In genomic region chr11:8018742-8019631, GRCh38 we compare ENCODE assay signal across 8 cellular contexts. TPM values are rescaled to one million over a fixed set of nuclear protein-coding genes. Genes with fewer than 3 reads are reported as not detected.
DNase-seq lines count a peak whose midpoint lies in the region; ATAC-seq lines count a peak whose summit lies in the region.

No MANE protein-coding gene starts in this region.

- peaks cover 14% of the 10 kb centered on the region for H3K4me1 Mint-ChIP-seq in activated CD4-positive, alpha-beta memory T cell treated with anti-CD3 and anti-CD28 coated beads, Interleukin-2, amount 10 ng/mL, durations not matched to agents 7 days and 5 days

- CTCF ChIA-PET in activated CD4-positive, alpha-beta memory T cell treated with anti-CD3 and anti-CD28 coated beads, Interleukin-2, amount 10 ng/mL, durations not matched to agents 7 days and 5 days (lab: Charles Lee): interaction anchor here (1.2 to 1.8 kb wide), 5 partner anchors 9 to 32 kb away, joined by 3 to 7 read pairs (median 4); partner anchors contain the start of gene EIF3F

- POLR2A ChIA-PET in activated CD4-positive, alpha-beta memory T cell treated with anti-CD3 and anti-CD28 coated beads, Interleukin-2, amount 10 ng/mL, durations not matched to agents 7 days and 5 days (lab: Charles Lee): interaction anchor here (2.4 kb wide), 1 partner anchor 32 kb away, joined by 6 read pairs; the partner anchor contains the start of gene EIF3F

- H3K4me3 Mint-ChIP-seq in activated CD4-positive, alpha-beta memory T cell treated with anti-CD3 and anti-CD28 coated beads, Interleukin-2, amount 10 ng/mL, durations not matched to agents 7 days and 5 days: peak overlapping the region; percentile 65

- H3K27me3 Mint-ChIP-seq in activated CD4-positive, alpha-beta memory T cell treated with anti-CD3 and anti-CD28 coated beads, Interleukin-2, amount 10 ng/mL, durations not matched to agents 7 days and 5 days: peaks cover 49% of the 10 kb centered on the region

- ATAC-seq in left lobe of liver (peak; percentile 61), HG02571 (IDR thresholded peaks at IDR 0.05; ENCODE audit: unreplicated experiment) (no peak), GM21825 (IDR thresholded peaks at IDR 0.05; ENCODE audit: unreplicated experiment) (no peak)

- no peak overlapping the region for H3K27ac Mint-ChIP-seq in activated CD4-positive, alpha-beta memory T cell treated with anti-CD3 and anti-CD28 coated beads, Interleukin-2, amount 10 ng/mL, durations not matched to agents 7 days and 5 days

- DNase-seq in ELF-1 (ENCODE audit: low read depth, low spot score): peak; percentile 84
- DNase-seq in NCI-H1092 treated with DMSO at 0.1 percent for 48 hours (lab: John Stamatoyannopoulos, UW): peak; percentile 61
- DNase-seq in activated CD4-positive, alpha-beta memory T cell treated with anti-CD3 and anti-CD28 coated beads, Interleukin-2, amount 10 ng/mL, durations not matched to agents 7 days and 5 days: peak; percentile 77
- DNase-seq in dermis blood vessel endothelial cell: peak; percentile 46
- peak; percentile 55 for DNase-seq in left lobe of liver (ENCODE audit: low spot score)
- DNase-seq in stimulated activated CD4-positive, alpha-beta T cell treated with anti-CD3 and anti-CD28 coated beads, Interleukin-1b, Interleukin-23, amount 100 ng/mL, for 24 hours (ENCODE audit: low read depth in 4 of 4, low spot score in 1 of 4): peak; percentile 23 to 37 (median 28)

- no peaks in the 10 kb centered on the region for H3K36me3 Mint-ChIP-seq in activated CD4-positive, alpha-beta memory T cell treated with anti-CD3 and anti-CD28 coated beads, Interleukin-2, amount 10 ng/mL, durations not matched to agents 7 days and 5 days (ENCODE audit: low read depth)

- no peaks in the 10 kb centered on the region for H3K9me3 Mint-ChIP-seq in activated CD4-positive, alpha-beta memory T cell treated with anti-CD3 and anti-CD28 coated beads, Interleukin-2, amount 10 ng/mL, durations not matched to agents 7 days and 5 days

RNA-seq across cellular contexts. Expression of gene EIF3F, which starts 31.9 kb away (rescaled TPM):
- 100 to 1,000 TPM; 227 to 229 TPM for total RNA-seq in activated CD4-positive, alpha-beta memory T cell treated with anti-CD3 and anti-CD28 coated beads, Interleukin-2, amount 10 ng/mL, durations not matched to agents 7 days and 5 days
- total RNA-seq in dermis blood vessel endothelial cell (240 and 255 TPM in 2 replicates), left lobe of liver (90.1 TPM)

RNA-seq across cellular contexts. Expression of gene NLRP10, which starts 53.7 kb away (rescaled TPM):
- total RNA-seq in activated CD4-positive, alpha-beta memory T cell treated with anti-CD3 and anti-CD28 coated beads, Interleukin-2, amount 10 ng/mL, durations not matched to agents 7 days and 5 days: not detected
- total RNA-seq in dermis blood vessel endothelial cell (under 0.01 TPM in 1 of 2 replicates, not detected in the other), left lobe of liver (not detected)

Comparison
In these comparisons a context has a peak if more than half of its experiments do, and no peak if none do; other contexts are left out.
1. DNase-seq: peak in every context shown above with its lines; median percentile 84 in ELF-1; 77 in activated CD4-positive, alpha-beta memory T cell treated with anti-CD3 and anti-CD28 coated beads, Interleukin-2, amount 10 ng/mL, durations not matched to agents 7 days and 5 days; 61 in NCI-H1092 treated with DMSO at 0.1 percent for 48 hours; 55 in left lobe of liver; 46 in dermis blood vessel endothelial cell; 28 in stimulated activated CD4-positive, alpha-beta T cell treated with anti-CD3 and anti-CD28 coated beads, Interleukin-1b, Interleukin-23, amount 100 ng/mL, for 24 hours.